In genomic region chr7:30433082-30433481, GRCh38 we compare ENCODE assay signal across 10 cellular contexts. TPM values are rescaled to one million over a fixed set of nuclear protein-coding genes. Genes with fewer than 3 reads are reported as not detected.
DNase-seq lines count a peak whose midpoint lies in the region; ATAC-seq and TF ChIP-seq lines count a peak whose summit lies in the region.
"Had no signal": no experiment of that assay in that cellular context is flagged by ENCODE, and none has a peak within 500 bp of the region (broad histone marks: within the 10 kb centered on the region; RNA-seq: fewer than 3 reads in every experiment).

No MANE protein-coding gene starts in this region.

- no peak overlapping the region for H3K23ac ChIP-seq in H9 (ENCODE audit: insufficient read length, low read depth, low read length)

- H2BK12ac ChIP-seq in H9 (ENCODE audit: insufficient read length, low read depth, low read length): no peak overlapping the region

- H3K27ac ChIP-seq in H9 (ENCODE audit: insufficient read length, low read depth, low read length): no peak overlapping the region
- H3K27ac ChIP-seq in ascending aorta: peak overlapping the region; percentile 53 to 67

- no peaks in the 10 kb centered on the region for H3K9me3 ChIP-seq in H9 (ENCODE audit: control insufficient read depth, low read depth, low read length)
- H3K9me3 ChIP-seq in ascending aorta: no peaks in the 10 kb centered on the region

- H2BK20ac ChIP-seq in H9 (ENCODE audit: low read depth, low read length, poor library complexity, severe bottlenecking): no peak overlapping the region

- intact Hi-C loops in ascending aorta (cut with DNase I): loop anchor here (10.0 kb wide), 1 partner anchor 72 kb away; the partner anchor contains the start of gene GGCT

- H3K4me3 ChIP-seq in ascending aorta: no peak overlapping the region

- H3K4me1 Mint-ChIP-seq in H9: peaks cover 24 to 36% of the 10 kb centered on the region in 2 experiments

- peaks cover 29 to 56% of the 10 kb centered on the region in 2 donors for H3K36me3 ChIP-seq in ascending aorta

- H3K27ac Mint-ChIP-seq in H9: peak overlapping the region in 1 of 3 experiments; percentile 91; a peak in 2 of 7 replicates

- no peaks in the 10 kb centered on the region; a peak in 1 of 5 replicates for H3K9me3 Mint-ChIP-seq in H9

- H4K20me1 ChIP-seq in H9 (ENCODE audit: control insufficient read depth, insufficient read depth, insufficient read length): no peaks in the 10 kb centered on the region

- H3K36me3 Mint-ChIP-seq in H9 (ENCODE audit: insufficient read depth in 1 of 3, low read depth in 3 of 3): peaks cover 10 to 20% (median 12%) of the 10 kb centered on the region in 3 experiments; a peak in 6 of 7 replicates

- no peak overlapping the region for H3K4me2 ChIP-seq in H9 (ENCODE audit: insufficient read depth, insufficient read length, low read length)

- H2BK5ac ChIP-seq in H9 (ENCODE audit: insufficient read length, low read length): no peak overlapping the region

- no peak overlapping the region for H3T11ph ChIP-seq in H9 (ENCODE audit: low read length)

- no peak overlapping the region for H4K8ac ChIP-seq in H9 (replicated peaks; ENCODE audit: insufficient read length, low read depth, low read length)

- TF ChIP-seq CTCF in H9 (conservative IDR thresholded peaks at IDR 0.05) (no peak), ascending aorta (IDR thresholded peaks at IDR 0.05) (no peak)

- peaks cover 5% of the 10 kb centered on the region; the same call in 1 of the 2 replicates for H3K4me1 ChIP-seq in H9 (ENCODE audit: insufficient read depth, low read length)
- H3K4me1 ChIP-seq in ascending aorta: peaks cover 6 to 13% of the 10 kb centered on the region in 2 donors

- no peaks in the 10 kb centered on the region for H3K79me1 ChIP-seq in H9 (ENCODE audit: insufficient read depth, low read depth, low read length, poor library complexity, severe bottlenecking)

- H3K4ac ChIP-seq in H9 (ENCODE audit: low read depth, low read length): no peak overlapping the region

- H2AK5ac ChIP-seq in H9 (ENCODE audit: insufficient read length, low read length): no peak overlapping the region

- WGBS in H9 (ENCODE audit: extremely low coverage, insufficient read length, low lambda C conversion rate): no CpG with 5 or more reads among the region's 3 CpGs

- no peak overlapping the region for H2BK15ac ChIP-seq in H9 (ENCODE audit: low read depth, low read length)

- ATAC-seq in HG02884 (IDR thresholded peaks at IDR 0.05; ENCODE audit: unreplicated experiment) (no peak), HG03196 (IDR thresholded peaks at IDR 0.05; ENCODE audit: unreplicated experiment) (no peak), HG02763 (IDR thresholded peaks at IDR 0.05; ENCODE audit: unreplicated experiment) (no peak)

- H2AFZ ChIP-seq in H9 (ENCODE audit: low read length): no peak overlapping the region

- H3K9ac ChIP-seq in H9 (ENCODE audit: extremely low read depth, insufficient read length, low read length): no peak overlapping the region

- peak overlapping the region in 1 of 2 experiments; percentile 51; a peak in 2 of 5 replicates for H3K4me3 Mint-ChIP-seq in H9

- H3K14ac ChIP-seq in H9 (ENCODE audit: insufficient read depth, low read length): no peak overlapping the region

- H3K27me3 ChIP-seq in H9 (ENCODE audit: insufficient read depth, low read length) (no peaks in the 10 kb centered on the region), ascending aorta (no peaks in the 10 kb centered on the region)

- no peak overlapping the region for H3K56ac ChIP-seq in H9 (ENCODE audit: insufficient read length, low read depth, low read length)

- H3K79me2 ChIP-seq in H9 (ENCODE audit: insufficient read depth, low read length): no peaks in the 10 kb centered on the region

- no peak overlapping the region for H4K91ac ChIP-seq in H9 (ENCODE audit: insufficient read length, low read depth, low read length)

- H2BK120ac ChIP-seq in H9 (ENCODE audit: low read depth, low read length, poor library complexity, severe bottlenecking): no peak overlapping the region

- no peaks in the 10 kb centered on the region for H3K23me2 ChIP-seq in H9 (ENCODE audit: insufficient read length, low read depth, low read length, poor library complexity, severe bottlenecking)

- peak; percentile 36 for DNase-seq in H9
- peak in 1 of 2 donors; percentile 82 for DNase-seq in ascending aorta (ENCODE audit: low spot score in 2 of 2)
- DNase-seq in iPS-NIHi7 (ENCODE audit: extremely low spot score): peak; percentile 56
- DNase-seq in stromal cell of bone marrow (ENCODE audit: low read depth): peak; percentile 91
- no peak for DNase-seq in HT-29 (ENCODE audit: low spot score)
- DNase-seq: dermis blood vessel endothelial cell; stimulated activated CD4-positive, alpha-beta T cell treated with anti-CD3 and anti-CD28 coated beads, Interleukin-15, amount 100 ng/mL, for 24 hours had no signal

- H4K5ac ChIP-seq in H9 (ENCODE audit: insufficient read length, low read depth, low read length): no peak overlapping the region

- no peak overlapping the region for H3K18ac ChIP-seq in H9 (ENCODE audit: insufficient read length, low read depth, low read length)

- H3K27me3 Mint-ChIP-seq in H9 (ENCODE audit: low read depth): no peaks in the 10 kb centered on the region

RNA-seq across cellular contexts. Expression of gene NOD1, which starts 45.5 kb away (rescaled TPM):
- total RNA-seq in H9 (2021) (4.9 and 5.3 TPM in 2 replicates), ascending aorta (20.0 TPM)
- total RNA-seq in HT-29 (2014; rRNA removed; shearing (Covaris generic)): 5.5 and 6.2 TPM in 2 replicates
